Comparison of ENCODE assay signal across 1 cellular context in genomic region chr7:75914655-75915415, GRCh38.
TF ChIP-seq lines count a peak whose summit lies in the region.

Gene POR (plus strand): TSS chr7:75915155. CDS start chr7:75954002, 38,847 bp downstream.

TF ChIP-seq in HEK293, 187 proteins besides CTCF, POLR2A, EP300 and RAD21 (continued from another document and continues in another):
- TF ChIP-seq PRDM2 (tag by site-specific recombination; IDR thresholded peaks at IDR 0.05; ENCODE audit: borderline replicate concordance) (no peak; the same call in 1 of the 2 replicates), ZNF26 (tag by site-specific recombination; IDR thresholded peaks at IDR 0.05) (no peak), ZFHX2 (tag by site-specific recombination; conservative IDR thresholded peaks at IDR 0.05) (peak; percentile 83), PRDM6 (tag by site-specific recombination; IDR thresholded peaks at IDR 0.05) (no peak), KLF8 (tag by site-specific recombination; IDR thresholded peaks at IDR 0.05) (peak; percentile 85), ZNF341 (tag by site-specific recombination; IDR thresholded peaks at IDR 0.05; ENCODE audit: low read depth) (peak; percentile 53), ZBTB11 (tag by site-specific recombination; conservative IDR thresholded peaks at IDR 0.05; ENCODE audit: low read depth) (0 out of 2 replicates have a peak, but pooled peaks have one; percentile 4), SP7 (tag by site-specific recombination; IDR thresholded peaks at IDR 0.05) (peak; percentile 44), ZNF664 (tag by site-specific recombination; IDR thresholded peaks at IDR 0.05) (no peak), ZNF777 (tag by site-specific recombination; IDR thresholded peaks at IDR 0.05; ENCODE audit: borderline replicate concordance) (no peak), SP2 (tag by site-specific recombination; IDR thresholded peaks at IDR 0.05) (0 out of 2 replicates have a peak, but pooled peaks have one; percentile 20), ZNF221 (tag by site-specific recombination; IDR thresholded peaks at IDR 0.05; ENCODE audit: borderline replicate concordance) (no peak), ZNF560 (tag by site-specific recombination; IDR thresholded peaks at IDR 0.05; ENCODE audit: borderline replicate concordance) (no peak), ZNF76 (tag by site-specific recombination; IDR thresholded peaks at IDR 0.05; ENCODE audit: borderline replicate concordance, low read depth) (peak; percentile 81; the same call in 1 of the 2 replicates), ZNF654 (tag by site-specific recombination; IDR thresholded peaks at IDR 0.05; ENCODE audit: low read depth) (no peak), RBAK (tag by site-specific recombination; IDR thresholded peaks at IDR 0.05) (no peak), ZNF677 (tag by site-specific recombination; IDR thresholded peaks at IDR 0.05) (no peak), ZNF596 (tag by site-specific recombination; IDR thresholded peaks at IDR 0.05) (peak; percentile 42; the same call in 1 of the 2 replicates), WT1 (tag by site-specific recombination; IDR thresholded peaks at IDR 0.05) (no peak), ZIC2 (tag by site-specific recombination; IDR thresholded peaks at IDR 0.05) (peak; percentile 26; the same call in 1 of the 2 replicates), ZNF416 (tag by site-specific recombination; IDR thresholded peaks at IDR 0.05) (no peak), ZNF639 (tag by site-specific recombination; IDR thresholded peaks at IDR 0.05) (no peak; the same call in 1 of the 2 replicates), ZEB2 (tag by site-specific recombination; IDR thresholded peaks at IDR 0.05) (0 out of 2 replicates have a peak, but pooled peaks have one; percentile 41), YY2 (tag by site-specific recombination; IDR thresholded peaks at IDR 0.05) (peak; percentile 50), BCL11B (tag by site-specific recombination; IDR thresholded peaks at IDR 0.05; ENCODE audit: low read depth) (no peak), PRDM4 (tag by site-specific recombination; IDR thresholded peaks at IDR 0.05) (no peak), ZNF114 (tag by site-specific recombination; IDR thresholded peaks at IDR 0.05) (no peak), ZNF704 (tag by site-specific recombination; IDR thresholded peaks at IDR 0.05) (no peak), GLI4 (tag by site-specific recombination; IDR thresholded peaks at IDR 0.05) (no peak), KLF10 (tag by site-specific recombination; IDR thresholded peaks at IDR 0.05) (peak; percentile 86), ZNF311 (tag by site-specific recombination; IDR thresholded peaks at IDR 0.05; ENCODE audit: borderline replicate concordance) (no peak), ZBTB20 (tag by site-specific recombination; IDR thresholded peaks at IDR 0.05) (peak; percentile 98), ZNF211 (tag by site-specific recombination; IDR thresholded peaks at IDR 0.05; ENCODE audit: low read depth) (no peak), ZSCAN30 (tag by site-specific recombination; IDR thresholded peaks at IDR 0.05) (peak; percentile 68), ZXDB (tag by site-specific recombination; IDR thresholded peaks at IDR 0.05) (peak; percentile 52), ZNF660 (tag by site-specific recombination; IDR thresholded peaks at IDR 0.05) (peak; percentile 92), ZNF600 (tag by site-specific recombination; IDR thresholded peaks at IDR 0.05) (no peak; the same call in none of the 2 replicates), ZNF514 (tag by site-specific recombination; IDR thresholded peaks at IDR 0.05) (no peak), ZNF202 (tag by site-specific recombination; IDR thresholded peaks at IDR 0.05; ENCODE audit: borderline replicate concordance) (no peak), YY1 (tag by site-specific recombination; IDR thresholded peaks at IDR 0.05) (peak; percentile 41), ZNF580 (tag by site-specific recombination; IDR thresholded peaks at IDR 0.05) (no peak), ZNF433 (tag by site-specific recombination; IDR thresholded peaks at IDR 0.05; ENCODE audit: low read depth) (no peak), ZNF324 (tag by site-specific recombination; IDR thresholded peaks at IDR 0.05) (peak; percentile 57; the same call in 1 of the 2 replicates), REPIN1 (tag by site-specific recombination; IDR thresholded peaks at IDR 0.05; ENCODE audit: low read depth) (no peak), KLF17 (tag by site-specific recombination; IDR thresholded peaks at IDR 0.05) (peak; percentile 70), ZNF16 (tag by site-specific recombination; IDR thresholded peaks at IDR 0.05; ENCODE audit: low read depth) (no peak)
